22 cellular contexts compared by ENCODE assay signal in the genomic region with DNA sequence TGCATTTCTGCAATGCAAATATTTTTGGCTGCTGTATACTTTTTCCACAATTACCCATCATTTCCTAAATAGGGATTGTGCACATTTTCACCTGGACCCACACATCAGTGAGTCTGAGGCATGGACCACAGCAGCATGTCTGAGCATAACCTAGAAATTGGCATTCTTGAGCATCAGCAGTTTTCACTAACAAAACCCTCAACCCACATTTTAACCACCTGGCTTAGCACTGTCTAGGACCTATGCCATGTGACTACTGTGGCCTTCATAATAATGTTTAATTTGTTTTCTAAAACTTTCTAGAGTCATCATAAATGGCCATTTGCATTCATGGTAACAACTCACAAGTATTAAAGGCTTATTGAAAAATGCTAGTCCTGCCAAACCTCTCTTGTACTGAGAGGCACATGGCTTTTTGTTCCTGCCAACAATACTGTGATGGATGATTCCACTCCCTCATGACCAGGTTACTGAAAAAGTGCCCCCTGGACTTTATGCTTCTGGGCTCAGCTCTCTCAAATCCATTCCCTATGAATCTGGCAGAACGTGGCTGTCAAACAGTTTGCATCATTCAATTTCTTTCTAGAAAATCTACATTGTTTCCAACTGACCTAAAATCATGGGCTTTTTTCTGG.
"Had no signal": no experiment of that assay in that cellular context is flagged by ENCODE, and none has a peak within 500 bp of the region (broad histone marks: within the 10 kb centered on the region; RNA-seq: fewer than 3 reads in every experiment).

No MANE protein-coding gene starts in this region.

- H3K27ac ChIP-seq: breast epithelium, esophagus muscularis mucosa, foreskin keratinocyte, lower lobe of right lung, pancreas, psoas muscle, spleen, tibial nerve had no signal

- H3K4me1 ChIP-seq: breast epithelium, foreskin keratinocyte, lower lobe of right lung, pancreas, psoas muscle, spleen had no signal

- H3K36me3 ChIP-seq: breast epithelium, esophagus muscularis mucosa, heart right ventricle, lower lobe of right lung, pancreas, spleen, tibial nerve had no signal

- DNase-seq: activated CD4-positive, alpha-beta T cell treated with anti-CD3 and anti-CD28 coated beads for 1 hour; activated CD4-positive, alpha-beta T cell treated with anti-CD3 and anti-CD28 coated beads, Interleukin-2, amount 10 ng/mL, durations not matched to agents 7 days and 5 days; activated CD8-positive, alpha-beta T cell treated with anti-CD3 and anti-CD28 coated beads for 36 hours; activated gamma-delta T cell treated with Interleukin-2 at 50 U/mL for 16 hours; activated naive CD4-positive, alpha-beta T cell treated with anti-CD3 and anti-CD28 coated beads, Interleukin-2, amount 50 U/mL, for 16 hours; activated T-cell treated with anti-CD3 and anti-CD28 coated beads, Interleukin-2, amount 50 U/mL, for 4 hours; amniotic stem cell; central memory CD4-positive, alpha-beta T cell; endodermal cell; foreskin keratinocyte; kidney glomerular epithelial cell; lower lobe of right lung; pancreas; psoas muscle; right cardiac atrium; spleen; stimulated activated naive CD4-positive, alpha-beta T cell; T-helper 2 cell had no signal

- H3K27me3 ChIP-seq: breast epithelium, esophagus muscularis mucosa, foreskin keratinocyte, heart right ventricle, pancreas, spleen, tibial nerve had no signal

- H3K9me3 ChIP-seq: breast epithelium, esophagus muscularis mucosa, heart right ventricle, lower lobe of right lung, pancreas, psoas muscle, spleen, tibial nerve had no signal

- H3K4me3 ChIP-seq: breast epithelium, esophagus muscularis mucosa, heart right ventricle, lower lobe of right lung, pancreas, psoas muscle, spleen, tibial nerve had no signal
